ENCODE assay signal across 8 cellular contexts in genomic region chr5:134004626-134005414, GRCh38. TPM values are rescaled to one million over a fixed set of nuclear protein-coding genes. Genes with fewer than 3 reads are reported as not detected.
A peak's percentile ranks its signal among the peaks of the same experiment; 100 is the strongest.
DNase-seq lines count a peak whose midpoint lies in the region; ATAC-seq and TF ChIP-seq lines count a peak whose summit lies in the region.

Gene VDAC1, minus strand, starts transcription at chr5:134004975. Its CDS starts 11,963 bp downstream, at chr5:133993012.

- peak; percentile 78 for ATAC-seq in GM18867 (IDR thresholded peaks at IDR 0.05; ENCODE audit: unreplicated experiment)
- peak; percentile 73 for ATAC-seq in HG03097 (IDR thresholded peaks at IDR 0.05; ENCODE audit: low FRiP score, unreplicated experiment)
- ATAC-seq in right lobe of liver: peak; percentile 80 to 91 (median 86)

- H3K9me3 ChIP-seq in right lobe of liver: no peaks in the 10 kb centered on the region

- H3K27ac ChIP-seq in right lobe of liver: peak within 1 kb of the TSS; percentile 97 to 98 (median 97)

- no peaks in the 10 kb centered on the region for H3K36me3 ChIP-seq in right lobe of liver

- TF ChIP-seq POLR2A in right lobe of liver (IDR thresholded peaks at IDR 0.05): peak; percentile 78

- intact Hi-C loops in right lobe of liver (cut with DNase I): no loop called here

- no CpG with 5 or more reads among the region's 95 CpGs for WGBS in right lobe of liver (ENCODE audit: insufficient coverage, low coverage, low lambda C conversion rate, missing lambda C conversion rate)

- DNase-seq in AG08395 (ENCODE audit: low spot score): peak; percentile 95
- peak; percentile 26 to 82 for DNase-seq in NCI-H446 (lab: John Stamatoyannopoulos, UW)
- DNase-seq in activated CD4-positive, alpha-beta T cell treated with anti-CD3 and anti-CD28 coated beads, Interleukin-2, amount 50 U/mL, for 24 hours (ENCODE audit: low read depth in 1 of 2, low spot score in 1 of 2): peak; percentile 68 to 71
- DNase-seq in dermis blood vessel endothelial cell: peak; percentile 87
- peak; percentile 80 to 87 (median 85) for DNase-seq in right lobe of liver
- DNase-seq in stimulated activated CD4-positive, alpha-beta T cell treated with anti-CD3 and anti-CD28 coated beads, Interleukin-4, amount 100 ng/mL, for 48 hours (ENCODE audit: low read depth in 2 of 2): peak; percentile 65 to 76

- H3K27me3 ChIP-seq in right lobe of liver: no peaks in the 10 kb centered on the region

- H3K4me3 ChIP-seq in right lobe of liver: peak within 1 kb of the TSS; percentile 83 to 95 (median 89)

- H3K4me1 ChIP-seq in right lobe of liver: peaks cover 0 to 43% (median 19%) of the 10 kb centered on the region in 4 donors

- TF ChIP-seq CTCF in right lobe of liver (IDR thresholded peaks at IDR 0.05): no peak

RNA-seq across cellular contexts. Expression of gene VDAC1, which starts in this region (rescaled TPM):
- 261 and 425 TPM in 2 replicates for total RNA-seq in dermis blood vessel endothelial cell
- 100 to 1,000 TPM; 101 to 209 (median 128) TPM for total RNA-seq in right lobe of liver

Comparison
In these comparisons a context has a peak if more than half of its experiments do, and no peak if none do; other contexts are left out.
1. Peak in every context shown above with its lines: DNase-seq, ATAC-seq, H3K4me3 ChIP-seq and H3K27ac ChIP-seq.